1 cellular context compared by ENCODE assay signal in the genomic region with DNA sequence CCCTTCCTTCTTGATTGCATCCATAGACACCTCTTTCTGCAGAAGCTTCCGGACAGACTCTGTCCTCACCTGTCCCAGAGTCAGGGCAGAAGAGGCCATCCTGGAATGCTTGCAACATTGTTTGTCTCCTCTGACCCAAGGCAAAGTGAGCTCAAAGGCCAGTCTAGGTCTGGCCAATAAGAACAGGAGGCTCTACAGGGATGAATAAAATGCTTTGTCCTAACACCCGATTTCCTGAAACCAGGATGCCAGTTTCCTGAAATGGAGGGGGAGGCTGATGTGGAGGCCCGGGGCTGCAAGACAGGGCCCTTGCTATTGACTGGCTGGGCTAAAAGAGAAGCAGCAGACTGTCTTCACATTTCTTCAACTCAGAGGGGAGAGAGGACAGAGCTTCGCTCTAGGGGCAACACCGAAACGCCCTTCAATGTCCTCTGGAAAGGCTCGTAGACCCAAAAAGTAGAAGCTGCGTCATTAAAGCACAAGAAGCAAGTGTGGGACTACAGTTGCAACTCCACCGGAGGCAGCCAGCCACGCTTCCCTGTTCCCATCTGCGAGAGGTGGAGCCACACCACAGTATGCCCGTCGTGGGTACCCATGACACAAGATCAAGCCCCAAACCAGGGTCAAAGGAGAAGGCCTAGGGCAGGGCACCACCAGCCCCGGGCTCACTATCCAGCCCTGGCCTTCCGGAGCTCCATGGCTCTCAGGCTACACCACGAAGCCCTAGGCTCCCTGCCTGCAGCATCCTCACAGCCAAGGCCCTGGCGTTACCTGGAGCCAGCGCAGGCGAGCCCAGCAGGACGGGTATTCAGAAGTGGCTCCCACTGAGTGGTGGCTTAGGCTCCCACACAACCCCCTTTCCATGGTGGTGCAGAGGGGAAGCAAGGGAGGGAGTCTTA.
TF ChIP-seq lines count a peak whose summit lies in the region.

No MANE protein-coding gene starts in this region.

TF ChIP-seq in IMR-90, 13 proteins besides CTCF, POLR2A, EP300 and RAD21:
- TF ChIP-seq RCOR1 (IDR thresholded peaks at IDR 0.05; ENCODE audit: insufficient replicate concordance, low read length) (no peak), MAFK (IDR thresholded peaks at IDR 0.05; ENCODE audit: low read depth, low read length) (no peak), BHLHE40 (IDR thresholded peaks at IDR 0.05; ENCODE audit: low read depth, low read length) (no peak), FOS (IDR thresholded peaks at IDR 0.05; ENCODE audit: low read depth, low read length) (no peak), SMC3 (IDR thresholded peaks at IDR 0.05; ENCODE audit: low read depth, low read length) (no peak), MXI1 (IDR thresholded peaks at IDR 0.05; ENCODE audit: borderline replicate concordance, low read depth, low read length) (no peak), RFX5 (IDR thresholded peaks at IDR 0.05; ENCODE audit: low read depth, low read length) (no peak), CEBPB (IDR thresholded peaks at IDR 0.05; ENCODE audit: low read depth, low read length) (no peak), MAZ (IDR thresholded peaks at IDR 0.05; ENCODE audit: borderline replicate concordance, low read depth, low read length) (no peak)
- TF ChIP-seq, protein P1, sequence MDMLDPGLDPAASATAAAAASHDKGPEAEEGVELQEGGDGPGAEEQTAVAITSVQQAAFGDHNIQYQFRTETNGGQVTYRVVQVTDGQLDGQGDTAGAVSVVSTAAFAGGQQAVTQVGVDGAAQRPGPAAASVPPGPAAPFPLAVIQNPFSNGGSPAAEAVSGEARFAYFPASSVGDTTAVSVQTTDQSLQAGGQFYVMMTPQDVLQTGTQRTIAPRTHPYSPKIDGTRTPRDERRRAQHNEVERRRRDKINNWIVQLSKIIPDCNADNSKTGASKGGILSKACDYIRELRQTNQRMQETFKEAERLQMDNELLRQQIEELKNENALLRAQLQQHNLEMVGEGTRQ (IDR thresholded peaks at IDR 0.05; ENCODE audit: low read depth, low read length) = no peak
- TF ChIP-seq, protein P2, sequence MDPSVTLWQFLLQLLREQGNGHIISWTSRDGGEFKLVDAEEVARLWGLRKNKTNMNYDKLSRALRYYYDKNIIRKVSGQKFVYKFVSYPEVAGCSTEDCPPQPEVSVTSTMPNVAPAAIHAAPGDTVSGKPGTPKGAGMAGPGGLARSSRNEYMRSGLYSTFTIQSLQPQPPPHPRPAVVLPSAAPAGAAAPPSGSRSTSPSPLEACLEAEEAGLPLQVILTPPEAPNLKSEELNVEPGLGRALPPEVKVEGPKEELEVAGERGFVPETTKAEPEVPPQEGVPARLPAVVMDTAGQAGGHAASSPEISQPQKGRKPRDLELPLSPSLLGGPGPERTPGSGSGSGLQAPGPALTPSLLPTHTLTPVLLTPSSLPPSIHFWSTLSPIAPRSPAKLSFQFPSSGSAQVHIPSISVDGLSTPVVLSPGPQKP (IDR thresholded peaks at IDR 0.05; ENCODE audit: borderline replicate concordance, low read depth, low read length) = no peak
TF ChIP-seq in IMR-90: peak in this region for 0.
